ENCODE assay signal across 19 cellular contexts in genomic region chr12:96205909-96206308, GRCh38. TPM values are rescaled to one million over a fixed set of nuclear protein-coding genes. Genes with fewer than 3 reads are reported as not detected.
DNase-seq lines count a peak whose midpoint lies in the region; ATAC-seq lines count a peak whose summit lies in the region.
"Had no signal": no experiment of that assay in that cellular context is flagged by ENCODE, and none has a peak within 500 bp of the region (broad histone marks: within the 10 kb centered on the region; RNA-seq: fewer than 3 reads in every experiment).

No MANE protein-coding gene starts in this region.

- H3K4me3 Mint-ChIP-seq in activated T-cell treated with anti-CD3 and anti-CD28 coated beads, Interleukin-2, amount 50 U/mL, for 24 hours, result peak overlapping the region; percentile 46
- H3K4me3 Mint-ChIP-seq in CD4-positive, CD25-positive, alpha-beta regulatory T cell, result peak overlapping the region; percentile 78 to 90 (median 86)
- peak overlapping the region; percentile 31 for H3K4me3 Mint-ChIP-seq in activated CD4-positive, alpha-beta memory T cell treated with anti-CD3 and anti-CD28 coated beads, Interleukin-2, amount 10 ng/mL, durations not matched to agents 7 days and 5 days
- H3K4me3 Mint-ChIP-seq in immature natural killer cell, result peak overlapping the region; percentile 25 to 66 (median 60)
- H3K4me3 Mint-ChIP-seq: CD14-positive monocyte, GM23338, nephron had no signal

- no peaks in the 10 kb centered on the region for H3K27me3 ChIP-seq in CD4-positive, CD25-positive, alpha-beta regulatory T cell (ENCODE audit: control insufficient read depth, insufficient read depth, low read length)
- H3K27me3 ChIP-seq: thyroid gland had no signal

- H3K4me3 ChIP-seq in CD4-positive, CD25-positive, alpha-beta regulatory T cell (ENCODE audit: low read depth, low read length), result peak overlapping the region; percentile 73
- H3K4me3 ChIP-seq: GM23338, thyroid gland had no signal

- peaks cover 80% of the 10 kb centered on the region for H3K4me1 ChIP-seq in CD4-positive, CD25-positive, alpha-beta regulatory T cell (ENCODE audit: control insufficient read depth, insufficient read depth, low read length, poor library complexity, severe bottlenecking)

- no peaks in the 10 kb centered on the region for H3K27me3 Mint-ChIP-seq in activated T-cell treated with anti-CD3 and anti-CD28 coated beads, Interleukin-2, amount 50 U/mL, for 24 hours
- H3K27me3 Mint-ChIP-seq in CD4-positive, CD25-positive, alpha-beta regulatory T cell, result no peaks in the 10 kb centered on the region
- no peaks in the 10 kb centered on the region for H3K27me3 Mint-ChIP-seq in activated CD4-positive, alpha-beta memory T cell treated with anti-CD3 and anti-CD28 coated beads, Interleukin-2, amount 10 ng/mL, durations not matched to agents 7 days and 5 days
- H3K27me3 Mint-ChIP-seq in immature natural killer cell (ENCODE audit: low read depth in 3 of 3), result peaks cover 0 to 1% (median 0%) of the 10 kb centered on the region in 3 donors

- H3K36me3 ChIP-seq in CD4-positive, CD25-positive, alpha-beta regulatory T cell (ENCODE audit: control insufficient read depth, insufficient read depth, low read length), result no peaks in the 10 kb centered on the region
- H3K36me3 ChIP-seq: thyroid gland had no signal

- H3K9me3 ChIP-seq in CD4-positive, CD25-positive, alpha-beta regulatory T cell (ENCODE audit: control insufficient read depth in 2 of 2, low read length in 2 of 2), result no peaks in the 10 kb centered on the region
- H3K9me3 ChIP-seq: SK-N-SH, thyroid gland had no signal

- POLR2A ChIA-PET in activated CD4-positive, alpha-beta memory T cell treated with anti-CD3 and anti-CD28 coated beads, Interleukin-2, amount 10 ng/mL, durations not matched to agents 7 days and 5 days (lab: Charles Lee), result interaction anchor here (0.7 to 8.4 kb wide), 5 partner anchors 9 to 195 kb away, joined by 3 to 66 read pairs (median 3); partner anchors contain the start of gene CDK17

- peaks cover 93% of the 10 kb centered on the region for H3K4me1 Mint-ChIP-seq in activated T-cell treated with anti-CD3 and anti-CD28 coated beads, Interleukin-2, amount 50 U/mL, for 24 hours (ENCODE audit: low read depth)
- peaks cover 43 to 98% (median 81%) of the 10 kb centered on the region in 4 donors for H3K4me1 Mint-ChIP-seq in CD4-positive, CD25-positive, alpha-beta regulatory T cell
- peaks cover 84% of the 10 kb centered on the region for H3K4me1 Mint-ChIP-seq in activated CD4-positive, alpha-beta memory T cell treated with anti-CD3 and anti-CD28 coated beads, Interleukin-2, amount 10 ng/mL, durations not matched to agents 7 days and 5 days
- peaks cover 48 to 77% of the 10 kb centered on the region in 2 donors for H3K4me1 Mint-ChIP-seq in immature natural killer cell

- H3K9me3 Mint-ChIP-seq in activated T-cell treated with anti-CD3 and anti-CD28 coated beads, Interleukin-2, amount 50 U/mL, for 24 hours, result no peaks in the 10 kb centered on the region
- H3K9me3 Mint-ChIP-seq in CD4-positive, CD25-positive, alpha-beta regulatory T cell, result no peaks in the 10 kb centered on the region
- H3K9me3 Mint-ChIP-seq in activated CD4-positive, alpha-beta memory T cell treated with anti-CD3 and anti-CD28 coated beads, Interleukin-2, amount 10 ng/mL, durations not matched to agents 7 days and 5 days, result peaks cover 9% of the 10 kb centered on the region
- H3K9me3 Mint-ChIP-seq in immature natural killer cell, result no peaks in the 10 kb centered on the region
- H3K9me3 Mint-ChIP-seq: CD14-positive monocyte, GM23338, nephron had no signal

- ATAC-seq in CD4-positive, CD25-positive, alpha-beta regulatory T cell (ENCODE audit: low read depth in 2 of 2), result peak; percentile 54 to 56
- ATAC-seq: GM23338, sciatic nerve had no signal

- peak overlapping the region; percentile 86 for H3K27ac Mint-ChIP-seq in activated T-cell treated with anti-CD3 and anti-CD28 coated beads, Interleukin-2, amount 50 U/mL, for 24 hours
- H3K27ac Mint-ChIP-seq in CD4-positive, CD25-positive, alpha-beta regulatory T cell, result peak overlapping the region; percentile 84 to 91 (median 89)
- peak overlapping the region; percentile 64 for H3K27ac Mint-ChIP-seq in activated CD4-positive, alpha-beta memory T cell treated with anti-CD3 and anti-CD28 coated beads, Interleukin-2, amount 10 ng/mL, durations not matched to agents 7 days and 5 days
- peak overlapping the region in 3 of 6 donors; percentile 19 to 57 (median 52) for H3K27ac Mint-ChIP-seq in immature natural killer cell
- H3K27ac Mint-ChIP-seq: GM23338, nephron had no signal

- no peak for DNase-seq in activated T-cell treated with anti-CD3 and anti-CD28 coated beads, Interleukin-2, amount 50 U/mL, for 24 hours
- no peak for DNase-seq in activated T-cell treated with anti-CD3 and anti-CD28 coated beads, Interleukin-2, amount 50 U/mL, for 1 hour
- DNase-seq in CD4-positive, CD25-positive, alpha-beta regulatory T cell, result peak in 2 of 3 donors; percentile 65 to 82
- no peak for DNase-seq in activated CD4-positive, alpha-beta memory T cell treated with anti-CD3 and anti-CD28 coated beads, Interleukin-2, amount 10 ng/mL, durations not matched to agents 7 days and 5 days
- DNase-seq in immature natural killer cell (peak in 1 of 3 donors; percentile 33), UCSD-AML1 (lab: John Stamatoyannopoulos, UW; ENCODE audit: unreplicated experiment) (no peak), mucosa of gallbladder (ENCODE audit: low spot score) (no peak)
- no peak for DNase-seq in NK-92 treated with Interleukin-12 subunit alpha and Interleukin-12 subunit beta, amount 100 ng/mL, for 24 hours (lab: John Stamatoyannopoulos, UW)
- DNase-seq: activated CD4-positive, CD25-positive, alpha-beta regulatory T cell treated with anti-CD3 and anti-CD28 coated beads, Interleukin-2, amount 50 U/mL, for 72 hours; amniotic stem cell; DMS53; IMR-90; NCI-H524; SK-N-SH; thyroid gland had no signal

- CTCF ChIA-PET in activated CD4-positive, alpha-beta memory T cell treated with anti-CD3 and anti-CD28 coated beads, Interleukin-2, amount 10 ng/mL, durations not matched to agents 7 days and 5 days (lab: Charles Lee), result interaction anchor here (1.0 to 1.4 kb wide), 4 partner anchors 9 to 311 kb away, joined by 3 to 7 read pairs (median 4); no protein-coding TSS in a partner anchor

- H3K36me3 Mint-ChIP-seq in activated T-cell treated with anti-CD3 and anti-CD28 coated beads, Interleukin-2, amount 50 U/mL, for 24 hours (ENCODE audit: low read depth), result peaks cover 62% of the 10 kb centered on the region
- H3K36me3 Mint-ChIP-seq in CD4-positive, CD25-positive, alpha-beta regulatory T cell, result peaks cover 14% of the 10 kb centered on the region
- peaks cover 58% of the 10 kb centered on the region for H3K36me3 Mint-ChIP-seq in activated CD4-positive, alpha-beta memory T cell treated with anti-CD3 and anti-CD28 coated beads, Interleukin-2, amount 10 ng/mL, durations not matched to agents 7 days and 5 days (ENCODE audit: low read depth)
- peaks cover 0 to 9% (median 0%) of the 10 kb centered on the region in 3 donors for H3K36me3 Mint-ChIP-seq in immature natural killer cell

- H3K27ac ChIP-seq in CD4-positive, CD25-positive, alpha-beta regulatory T cell (ENCODE audit: insufficient read depth, low read length, poor library complexity, severe bottlenecking), result peak overlapping the region; percentile 69

RNA-seq across cellular contexts. Expression of gene ELK3, which starts 11.7 kb away (rescaled TPM):
- total RNA-seq in CD4-positive, CD25-positive, alpha-beta regulatory T cell, result 84.7 TPM
- 10 to 100 TPM; 33.4 to 47.9 (median 38.3) TPM for polyA plus RNA-seq in CD4-positive, CD25-positive, alpha-beta regulatory T cell
- total RNA-seq in activated CD4-positive, alpha-beta memory T cell treated with anti-CD3 and anti-CD28 coated beads, Interleukin-2, amount 10 ng/mL, durations not matched to agents 7 days and 5 days, result 10 to 100 TPM; 46.3 TPM
- 10 to 100 TPM in 1 of 3 donors, 1 to 10 TPM in 2; 4.7 to 21.7 (median 6.9) TPM for polyA plus RNA-seq in immature natural killer cell
- 18.6 TPM for total RNA-seq in mucosa of gallbladder

Comparison
In these comparisons a context has a peak if more than half of its experiments do, and no peak if none do; other contexts are left out.
1. DNase-seq: peak in CD4-positive, CD25-positive, alpha-beta regulatory T cell (2 of 3); none in activated T-cell treated with anti-CD3 and anti-CD28 coated beads, Interleukin-2, amount 50 U/mL, for 24 hours (single experiment), activated T-cell treated with anti-CD3 and anti-CD28 coated beads, Interleukin-2, amount 50 U/mL, for 1 hour (single experiment), activated CD4-positive, alpha-beta memory T cell treated with anti-CD3 and anti-CD28 coated beads, Interleukin-2, amount 10 ng/mL, durations not matched to agents 7 days and 5 days (single experiment), NK-92 treated with Interleukin-12 subunit alpha and Interleukin-12 subunit beta, amount 100 ng/mL, for 24 hours (single experiment), UCSD-AML1 (single experiment) and mucosa of gallbladder (single experiment).
2. H3K4me3 Mint-ChIP-seq: peak in every context shown above with its lines; median percentile 86 in CD4-positive, CD25-positive, alpha-beta regulatory T cell; 60 in immature natural killer cell; 46 in activated T-cell treated with anti-CD3 and anti-CD28 coated beads, Interleukin-2, amount 50 U/mL, for 24 hours; 31 in activated CD4-positive, alpha-beta memory T cell treated with anti-CD3 and anti-CD28 coated beads, Interleukin-2, amount 10 ng/mL, durations not matched to agents 7 days and 5 days.